ENCODE assay signal across 8 cellular contexts in the genomic region with DNA sequence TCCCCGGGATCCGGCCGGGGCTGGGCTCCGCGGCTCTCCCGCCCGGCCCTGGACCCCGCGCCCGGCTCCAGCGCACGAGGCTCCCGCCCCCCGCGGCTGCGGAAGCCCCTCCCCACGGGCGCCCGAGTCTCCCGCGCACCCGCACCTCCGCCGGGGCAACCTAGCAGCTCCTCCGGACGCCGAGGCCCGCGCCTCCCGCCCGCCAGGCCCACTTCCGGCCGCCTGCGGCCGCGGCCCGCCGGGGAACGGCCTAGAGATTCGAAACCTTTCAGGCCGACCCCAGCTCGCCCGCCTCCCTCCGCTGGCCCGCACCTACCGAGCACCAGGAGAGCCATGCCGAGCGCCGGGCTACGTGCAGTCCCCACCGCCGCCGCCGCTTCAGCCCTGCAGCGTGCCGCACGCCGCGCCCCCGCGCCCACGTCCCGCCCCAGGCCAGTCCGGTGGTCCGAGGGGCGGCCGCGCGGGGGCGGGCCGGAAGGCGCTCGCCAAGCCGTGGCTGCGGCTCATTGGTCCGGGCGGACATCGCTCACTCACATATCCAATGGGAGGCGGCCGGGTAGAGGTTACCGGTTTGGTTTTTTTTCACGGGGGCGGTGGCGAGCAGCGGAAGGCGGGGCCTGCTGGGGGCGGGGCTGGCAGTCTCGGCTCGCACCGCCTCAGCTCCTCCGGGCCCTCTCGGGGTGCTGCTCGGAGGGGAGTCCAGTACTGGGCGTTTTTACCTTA. TPM values are rescaled to one million over a fixed set of nuclear protein-coding genes. Genes with fewer than 3 reads are reported as not detected.
DNase-seq lines count a peak whose midpoint lies in the region; ATAC-seq and TF ChIP-seq lines count a peak whose summit lies in the region.

PDIA6 (minus strand) TSS at position 424 of the 723 bp plus-strand sequence; CDS start at position 335, 89 bp downstream.

- H3K27ac ChIP-seq in temporal lobe (ENCODE audit: low read depth, low read length): peak within 1 kb of the TSS; percentile 48

- peak within 1 kb of the TSS; percentile 93 for H3K4me3 Mint-ChIP-seq in activated naive CD4-positive, alpha-beta T cell treated with anti-CD3 and anti-CD28 coated beads, Interleukin-2, amount 50 U/mL, for 24 hours

- peak within 1 kb of the TSS; percentile 93 for H3K27ac Mint-ChIP-seq in activated naive CD4-positive, alpha-beta T cell treated with anti-CD3 and anti-CD28 coated beads, Interleukin-2, amount 50 U/mL, for 24 hours

- TF ChIP-seq CTCF in GM10266 (IDR thresholded peaks at IDR 0.05; ENCODE audit: control insufficient read depth, insufficient read depth, low read depth, missing control alignments) (no peak), omental fat pad (IDR thresholded peaks at IDR 0.05) (no peak)

- DNase-seq in GM10266 (ENCODE audit: extremely low spot score) (peak; percentile 98), NCI-H1092 treated with DMSO at 0.1 percent for 48 hours (lab: John Stamatoyannopoulos, UW) (peak; percentile 88), globus pallidus (ENCODE audit: low spot score) (peak; percentile 93), omental fat pad (ENCODE audit: low spot score) (peak; percentile 98)

- peaks cover 37% of the 10 kb centered on the region for H3K4me1 Mint-ChIP-seq in activated naive CD4-positive, alpha-beta T cell treated with anti-CD3 and anti-CD28 coated beads, Interleukin-2, amount 50 U/mL, for 24 hours

- peaks cover 9% of the 10 kb centered on the region for H3K36me3 Mint-ChIP-seq in activated naive CD4-positive, alpha-beta T cell treated with anti-CD3 and anti-CD28 coated beads, Interleukin-2, amount 50 U/mL, for 24 hours

- no peaks in the 10 kb centered on the region for H3K9me3 Mint-ChIP-seq in activated naive CD4-positive, alpha-beta T cell treated with anti-CD3 and anti-CD28 coated beads, Interleukin-2, amount 50 U/mL, for 24 hours

- ATAC-seq in HG02623 (IDR thresholded peaks at IDR 0.05; ENCODE audit: unreplicated experiment): peak; percentile 86
- ATAC-seq in SK-N-SH treated with all-trans-retinoic acid at 6 μM for 48 hours: peak; percentile 95
- ATAC-seq in omental fat pad (ENCODE audit: low FRiP score): peak; percentile 99

- no peaks in the 10 kb centered on the region for H3K27me3 Mint-ChIP-seq in activated naive CD4-positive, alpha-beta T cell treated with anti-CD3 and anti-CD28 coated beads, Interleukin-2, amount 50 U/mL, for 24 hours

TF ChIP-seq in SK-N-SH treated with all-trans-retinoic acid at 6 μM for 48 hours, 23 proteins besides CTCF, POLR2A, EP300 and RAD21:
- TF ChIP-seq TSHZ2 (CRISPR knock-in tag; IDR thresholded peaks at IDR 0.05) (peak; percentile 51; the same call in 1 of the 2 replicates), ZNF8 (CRISPR knock-in tag; IDR thresholded peaks at IDR 0.05) (no peak), ESRRG (CRISPR knock-in tag; IDR thresholded peaks at IDR 0.05) (no peak)

RNA-seq across cellular contexts. Expression of gene PDIA6, which starts in this region (rescaled TPM):
- total RNA-seq in omental fat pad (100 to 1,000 TPM in 2 of 4 donors, 10 to 100 TPM in 2; 86.9 to 146 (median 114) TPM), temporal lobe (79.4 TPM)

Comparison
In these comparisons a context has a peak if more than half of its experiments do, and no peak if none do; other contexts are left out.
1. Peak in every context shown above with its lines: DNase-seq, ATAC-seq and H3K27ac ChIP-seq.